In genomic region chr1:31239653-31240241, GRCh38 we compare ENCODE assay signal across 8 cellular contexts. TPM values are rescaled to one million over a fixed set of nuclear protein-coding genes. Genes with fewer than 3 reads are reported as not detected.
A peak's percentile ranks its signal among the peaks of the same experiment; 100 is the strongest.
DNase-seq lines count a peak whose midpoint lies in the region; ATAC-seq, FAIRE-seq and TF ChIP-seq lines count a peak whose summit lies in the region.

Gene NKAIN1 (minus strand): TSS chr1:31239887. CDS start chr1:31239547, 340 bp downstream.

- no peaks in the 10 kb centered on the region for H3K9me3 ChIP-seq in IMR-90 (ENCODE audit: control insufficient read depth, insufficient read depth, low read length)

- ATAC-seq in IMR-90 (ENCODE audit: low read depth) (peak; percentile 89), HG03439 (IDR thresholded peaks at IDR 0.05; ENCODE audit: unreplicated experiment) (no peak)
- peak; percentile 40 for ATAC-seq in stimulated activated naive CD8-positive, alpha-beta T cell treated with anti-CD3 and anti-CD28 coated beads, Interleukin-15, amount 100 ng/mL, for 72 hours

- no peak within 1 kb of the TSS for H4K8ac ChIP-seq in IMR-90 (ENCODE audit: low read depth in 2 of 2, low read length in 2 of 2)

- no peaks in the 10 kb centered on the region for H3K79me1 ChIP-seq in IMR-90 (ENCODE audit: low read depth in 1 of 2, low read length in 2 of 2)

- no peak within 1 kb of the TSS; the same call in 1 of the 2 replicates for H3K23ac ChIP-seq in IMR-90 (ENCODE audit: low read depth, low read length)

- H3K4ac ChIP-seq in IMR-90 (ENCODE audit: low read depth, low read length), result no peak within 1 kb of the TSS

- H3K9ac ChIP-seq in IMR-90 (ENCODE audit: low read depth, low read length), result no peak within 1 kb of the TSS

- H3K56ac ChIP-seq in IMR-90 (ENCODE audit: extremely low read depth, insufficient read depth, low read length), result no peak within 1 kb of the TSS

- H3K14ac ChIP-seq in IMR-90 (replicated peaks; ENCODE audit: low read depth, low read length), result no peak within 1 kb of the TSS

- no peak within 1 kb of the TSS for H2BK120ac ChIP-seq in IMR-90 (ENCODE audit: low read depth, low read length)

- FAIRE-seq in H54 (lab: Jason Lieb, UNC), result no peak

- no peak within 1 kb of the TSS for H2AK9ac ChIP-seq in IMR-90 (replicated peaks; ENCODE audit: low read depth, low read length, poor library complexity)

- no TSS peak for BruUV-seq in IMR-90 (replicated peaks; lab: Mats Ljungman, UMichigan)

- no peak within 1 kb of the TSS for H2BK5ac ChIP-seq in IMR-90 (ENCODE audit: low read depth, low read length, poor library complexity, severe bottlenecking)

- peak within 1 kb of the TSS; percentile 16 to 81 for H3K4me3 Mint-ChIP-seq in CD14-positive monocyte
- peak within 1 kb of the TSS in 3 of 5 donors; percentile 46 to 71 (median 63) for H3K4me3 Mint-ChIP-seq in immature natural killer cell
- H3K4me3 Mint-ChIP-seq in stimulated activated naive CD8-positive, alpha-beta T cell treated with anti-CD3 and anti-CD28 coated beads, Interleukin-15, amount 100 ng/mL, for 72 hours, result peak within 1 kb of the TSS; percentile 63 to 76

- no peak within 1 kb of the TSS for H3K18ac ChIP-seq in IMR-90 (ENCODE audit: low read depth, low read length)

- peaks cover 0 to 7% of the 10 kb centered on the region in 2 donors for H3K36me3 Mint-ChIP-seq in CD14-positive monocyte
- peaks cover 0 to 3% (median 0%) of the 10 kb centered on the region in 3 donors for H3K36me3 Mint-ChIP-seq in immature natural killer cell

- H2BK15ac ChIP-seq in IMR-90 (ENCODE audit: low read depth, low read length), result no peak within 1 kb of the TSS

- H2AK5ac ChIP-seq in IMR-90 (ENCODE audit: low read depth, low read length), result no peak within 1 kb of the TSS

- TF ChIP-seq POLR2A in IMR-90 (IDR thresholded peaks at IDR 0.05; ENCODE audit: low read depth, low read length) (no peak), H54 (IDR thresholded peaks at IDR 0.05; ENCODE audit: low read depth, low read length) (no peak)

- H3K9me3 Mint-ChIP-seq in CD14-positive monocyte (peaks cover 0 to 10% (median 5%) of the 10 kb centered on the region in 7 donors), immature natural killer cell (peaks cover 0 to 1% (median 0%) of the 10 kb centered on the region in 6 donors)
- H3K9me3 Mint-ChIP-seq in stimulated activated naive CD8-positive, alpha-beta T cell treated with anti-CD3 and anti-CD28 coated beads, Interleukin-15, amount 100 ng/mL, for 72 hours, result no peaks in the 10 kb centered on the region

- no peak within 1 kb of the TSS for H2BK20ac ChIP-seq in IMR-90 (ENCODE audit: low read depth, low read length)

- TF ChIP-seq CTCF in CD14-positive monocyte (IDR thresholded peaks at IDR 0.05), result no peak
- TF ChIP-seq CTCF in IMR-90 (conservative IDR thresholded peaks at IDR 0.05; ENCODE audit: low read depth, low read length), result no peak

- peak within 1 kb of the TSS; percentile 52 for H2AFZ ChIP-seq in IMR-90 (replicated peaks; ENCODE audit: low read length, poor library complexity)

- no peak for DNase-seq in CD14-positive monocyte (ENCODE audit: low spot score)
- peak; percentile 18 for DNase-seq in IMR-90
- DNase-seq in astrocyte of the hippocampus (ENCODE audit: low read depth, low spot score), result peak; percentile 75
- no peak for DNase-seq in immature natural killer cell
- DNase-seq in stimulated activated naive CD8-positive, alpha-beta T cell treated with anti-CD3 and anti-CD28 coated beads, Interleukin-15, amount 100 ng/mL, for 72 hours, result no peak
- no peak for DNase-seq in H54 (ENCODE audit: insufficient read length, low spot score)
- DNase-seq in pons (ENCODE audit: low spot score), result no peak

- H3K4me1 ChIP-seq in IMR-90 (ENCODE audit: control insufficient read depth, insufficient read depth, low read length), result no peaks in the 10 kb centered on the region

- peak within 1 kb of the TSS; percentile 4; the same call in 1 of the 2 replicates for H3K4me3 ChIP-seq in IMR-90 (ENCODE audit: insufficient read depth, low read depth, low read length)

- POLR2A ChIA-PET in IMR-90 (lab: Charles Lee; ENCODE audit: unreplicated experiment), result no interaction called here

- H3K4me1 Mint-ChIP-seq in CD14-positive monocyte (peaks cover 14% of the 10 kb centered on the region), immature natural killer cell (peaks cover 9 to 19% of the 10 kb centered on the region in 2 donors)
- H3K4me1 Mint-ChIP-seq in stimulated activated naive CD8-positive, alpha-beta T cell treated with anti-CD3 and anti-CD28 coated beads, Interleukin-15, amount 100 ng/mL, for 72 hours, result peaks cover 10% of the 10 kb centered on the region

- intact Hi-C loops in CD14-positive monocyte (cut with micrococcal nuclease) (no loop called here), IMR-90 (cut with micrococcal nuclease) (no loop called here)

- H3K27me3 Mint-ChIP-seq in CD14-positive monocyte (ENCODE audit: low read depth in 3 of 3) (peaks cover 64 to 74% (median 74%) of the 10 kb centered on the region in 3 donors), immature natural killer cell (ENCODE audit: low read depth in 3 of 3) (peaks cover 14 to 31% (median 15%) of the 10 kb centered on the region in 3 donors)
- H3K27me3 Mint-ChIP-seq in stimulated activated naive CD8-positive, alpha-beta T cell treated with anti-CD3 and anti-CD28 coated beads, Interleukin-15, amount 100 ng/mL, for 72 hours, result peaks cover 68% of the 10 kb centered on the region

- in situ Hi-C loops in IMR-90 (cut with MboI; ENCODE audit: low sequenced_read_pairs), result no loop called here

- WGBS in IMR-90 (ENCODE audit: extremely low coverage in 2 of 2, insufficient read length in 1 of 2), 2 experiments, result 4% methylated on average over 8 of the region's 57 CpGs; no CpG with 5 or more reads in 1 of the 2 experiments

- peaks cover 57% of the 10 kb centered on the region for H3K27me3 ChIP-seq in IMR-90 (ENCODE audit: control insufficient read depth, insufficient read depth, low read length)

- H3K27ac Mint-ChIP-seq in CD14-positive monocyte (peak within 1 kb of the TSS in 1 of 7 donors; percentile 50), immature natural killer cell (no peak within 1 kb of the TSS)
- H3K27ac Mint-ChIP-seq in stimulated activated naive CD8-positive, alpha-beta T cell treated with anti-CD3 and anti-CD28 coated beads, Interleukin-15, amount 100 ng/mL, for 72 hours, result peak within 1 kb of the TSS in 1 of 2 donors; percentile 68

- dilution Hi-C loops in IMR-90 (cut with HindIII; ENCODE audit: low sequenced_read_pairs, unreplicated experiment), result no loop called here

- CTCF ChIA-PET in IMR-90 (lab: Yijun Ruan, JAX), result no interaction called here

- no peaks in the 10 kb centered on the region for H3K36me3 ChIP-seq in IMR-90 (ENCODE audit: control insufficient read depth, insufficient read depth, low read length)

- no peaks in the 10 kb centered on the region for H3K9me1 ChIP-seq in IMR-90 (ENCODE audit: insufficient read depth, low read length)

- no peak within 1 kb of the TSS for H4K91ac ChIP-seq in IMR-90 (ENCODE audit: insufficient read depth, low read depth, low read length)

- H3K27ac ChIP-seq in IMR-90 (ENCODE audit: insufficient read depth, low read length), result no peak within 1 kb of the TSS

- no peak for TF ChIP-seq RAD21 in IMR-90 (IDR thresholded peaks at IDR 0.05; ENCODE audit: low read length)

- peak within 1 kb of the TSS; percentile 83; the same call in 1 of the 2 replicates for H3K4me2 ChIP-seq in IMR-90 (ENCODE audit: low read depth, low read length)

- H4K20me1 ChIP-seq in IMR-90 (ENCODE audit: insufficient read depth, low read length), result no peaks in the 10 kb centered on the region

- H4K5ac ChIP-seq in IMR-90 (ENCODE audit: low read depth, low read length), result no peak within 1 kb of the TSS

TF ChIP-seq in IMR-90, 13 proteins besides CTCF, POLR2A, EP300 and RAD21:
- TF ChIP-seq CEBPB (IDR thresholded peaks at IDR 0.05; ENCODE audit: low read depth, low read length), result no peak

RNA-seq across cellular contexts. Expression of gene NKAIN1, which starts in this region (rescaled TPM):
- polyA plus RNA-seq in CD14-positive monocyte, result not detected
- total RNA-seq in IMR-90 (2012; rRNA removed), result under 0.01 TPM in 2 replicates
- 0.09 TPM in 1 of 2 replicates, not detected in the other for polyA plus RNA-seq in IMR-90 (2012; rRNA removed)
- polyA plus RNA-seq in IMR-90 (2012; cell fraction: cytosol; rRNA removed), result 0.03 and 0.11 TPM in 2 replicates
- polyA plus RNA-seq in IMR-90 (2012; cell fraction: nucleus; rRNA removed; ENCODE audit: low replicate concordance), result 0.02 and 0.07 TPM in 2 replicates
- under 1 TPM in 1 of 3 donors, not detected in 2; 0.35 TPM for polyA plus RNA-seq in immature natural killer cell

Comparison
In these comparisons a context has a peak if more than half of its experiments do, and no peak if none do; other contexts are left out.
1. Peak in DNase-seq, ATAC-seq, H3K4me3 ChIP-seq and H3K4me2 ChIP-seq in IMR-90; RNA of the gene not detected or under 1 TPM.